Comparison of ENCODE assay signal across 11 cellular contexts in genomic region chr6:90297866-90298381, GRCh38. TPM values are rescaled to one million over a fixed set of nuclear protein-coding genes. Genes with fewer than 3 reads are reported as not detected.
A peak's percentile ranks its signal among the peaks of the same experiment; 100 is the strongest.
DNase-seq lines count a peak whose midpoint lies in the region; ATAC-seq and TF ChIP-seq lines count a peak whose summit lies in the region.
"Had no signal": no experiment of that assay in that cellular context is flagged by ENCODE, and none has a peak within 500 bp of the region (broad histone marks: within the 10 kb centered on the region; RNA-seq: fewer than 3 reads in every experiment).

No MANE protein-coding gene starts in this region.

- CTCF ChIA-PET in activated CD8-positive, alpha-beta memory T cell treated with anti-CD3 and anti-CD28 coated beads, Interleukin-2, amount 10 ng/mL, durations not matched to agents 7 days and 5 days (lab: Charles Lee): interaction anchor here (0.9 to 9.2 kb wide), 9 partner anchors 20 to 181 kb away, joined by 3 to 46 read pairs (median 3); no protein-coding TSS in a partner anchor
- CTCF ChIA-PET in activated CD8-positive, alpha-beta T cell treated with anti-CD3 and anti-CD28 coated beads for 36 hours (lab: Charles Lee): interaction anchor here (1.1 to 4.3 kb wide), 5 partner anchors 11 to 179 kb away, joined by 3 to 32 read pairs (median 5); no protein-coding TSS in a partner anchor

- no peak for TF ChIP-seq CTCF in activated CD8-positive, alpha-beta T cell treated with anti-CD3 and anti-CD28 coated beads for 36 hours (IDR thresholded peaks at IDR 0.05)

- H3K27me3 Mint-ChIP-seq in activated CD8-positive, alpha-beta memory T cell treated with anti-CD3 and anti-CD28 coated beads, Interleukin-2, amount 10 ng/mL, durations not matched to agents 7 days and 5 days: peaks cover 60% of the 10 kb centered on the region
- peaks cover 7% of the 10 kb centered on the region for H3K27me3 Mint-ChIP-seq in activated CD8-positive, alpha-beta T cell treated with anti-CD3 and anti-CD28 coated beads for 36 hours
- H3K27me3 Mint-ChIP-seq in stimulated activated naive B cell treated with anti-CD40 and anti-IgM and Interleukin-4, amounts not matched to agents 10 μg/mL and 1 μg/mL and 100 μg/mL, for 72 hours: no peaks in the 10 kb centered on the region

- H3K27ac Mint-ChIP-seq in activated CD8-positive, alpha-beta memory T cell treated with anti-CD3 and anti-CD28 coated beads, Interleukin-2, amount 10 ng/mL, durations not matched to agents 7 days and 5 days: no peak overlapping the region
- H3K27ac Mint-ChIP-seq in activated CD8-positive, alpha-beta T cell treated with anti-CD3 and anti-CD28 coated beads for 36 hours: no peak overlapping the region
- H3K27ac Mint-ChIP-seq in stimulated activated naive B cell treated with anti-CD40 and anti-IgM and Interleukin-4, amounts not matched to agents 10 μg/mL and 1 μg/mL and 100 μg/mL, for 72 hours: peak overlapping the region; percentile 83

- peak overlapping the region; percentile 48 for H3K4me3 Mint-ChIP-seq in activated CD8-positive, alpha-beta memory T cell treated with anti-CD3 and anti-CD28 coated beads, Interleukin-2, amount 10 ng/mL, durations not matched to agents 7 days and 5 days
- H3K4me3 Mint-ChIP-seq in activated CD8-positive, alpha-beta T cell treated with anti-CD3 and anti-CD28 coated beads for 36 hours: peak overlapping the region; percentile 62
- no peak overlapping the region for H3K4me3 Mint-ChIP-seq in stimulated activated naive B cell treated with anti-CD40 and anti-IgM and Interleukin-4, amounts not matched to agents 10 μg/mL and 1 μg/mL and 100 μg/mL, for 72 hours

- H3K4me1 Mint-ChIP-seq in activated CD8-positive, alpha-beta memory T cell treated with anti-CD3 and anti-CD28 coated beads, Interleukin-2, amount 10 ng/mL, durations not matched to agents 7 days and 5 days: peaks cover 16% of the 10 kb centered on the region
- peaks cover 33% of the 10 kb centered on the region for H3K4me1 Mint-ChIP-seq in activated CD8-positive, alpha-beta T cell treated with anti-CD3 and anti-CD28 coated beads for 36 hours (ENCODE audit: low read depth)
- peaks cover 36 to 59% of the 10 kb centered on the region in 2 donors for H3K4me1 Mint-ChIP-seq in stimulated activated naive B cell treated with anti-CD40 and anti-IgM and Interleukin-4, amounts not matched to agents 10 μg/mL and 1 μg/mL and 100 μg/mL, for 72 hours

- DNase-seq in activated CD8-positive, alpha-beta memory T cell treated with anti-CD3 and anti-CD28 coated beads, Interleukin-2, amount 10 ng/mL, durations not matched to agents 7 days and 5 days: no peak
- DNase-seq in activated CD8-positive, alpha-beta memory T cell treated with anti-CD3 and anti-CD28 coated beads for 24 hours: no peak
- DNase-seq in activated CD8-positive, alpha-beta T cell treated with anti-CD3 and anti-CD28 coated beads for 36 hours: no peak
- DNase-seq in left kidney (ENCODE audit: low read depth, low spot score): peak; percentile 72
- no peak for DNase-seq in stimulated activated naive B cell treated with anti-CD40 and anti-IgM and Interleukin-4, amounts not matched to agents 10 μg/mL and 1 μg/mL and 100 μg/mL, for 72 hours
- no peak for DNase-seq in HCEC 1CT
- DNase-seq: ACHN, EL, mesenchymal stem cell had no signal

- ATAC-seq in activated CD8-positive, alpha-beta memory T cell treated with anti-CD3 and anti-CD28 coated beads, Interleukin-2, amount 10 ng/mL, durations not matched to agents 7 days and 5 days: no peak
- no peak for ATAC-seq in activated CD8-positive, alpha-beta T cell treated with anti-CD3 and anti-CD28 coated beads for 36 hours
- ATAC-seq in stimulated activated naive B cell treated with anti-CD40 and anti-IgM and Interleukin-4, amounts not matched to agents 10 μg/mL and 1 μg/mL and 100 μg/mL, for 72 hours (replicated peaks): no peak
- ATAC-seq in GM18519 (IDR thresholded peaks at IDR 0.05; ENCODE audit: low FRiP score, unreplicated experiment) (no peak), HG03521 (IDR thresholded peaks at IDR 0.05; ENCODE audit: unreplicated experiment) (no peak)

- H3K9me3 Mint-ChIP-seq in activated CD8-positive, alpha-beta memory T cell treated with anti-CD3 and anti-CD28 coated beads, Interleukin-2, amount 10 ng/mL, durations not matched to agents 7 days and 5 days (ENCODE audit: low read depth): no peaks in the 10 kb centered on the region
- H3K9me3 Mint-ChIP-seq in activated CD8-positive, alpha-beta T cell treated with anti-CD3 and anti-CD28 coated beads for 36 hours: peaks cover 4% of the 10 kb centered on the region
- H3K9me3 Mint-ChIP-seq in stimulated activated naive B cell treated with anti-CD40 and anti-IgM and Interleukin-4, amounts not matched to agents 10 μg/mL and 1 μg/mL and 100 μg/mL, for 72 hours: no peaks in the 10 kb centered on the region

- POLR2A ChIA-PET in activated CD8-positive, alpha-beta T cell treated with anti-CD3 and anti-CD28 coated beads for 36 hours (lab: Charles Lee): interaction anchor here (0.5 to 8.8 kb wide), 9 partner anchors 9 to 200 kb away, joined by 3 to 61 read pairs (median 4); no protein-coding TSS in a partner anchor

- peaks cover 2% of the 10 kb centered on the region for H3K36me3 Mint-ChIP-seq in activated CD8-positive, alpha-beta memory T cell treated with anti-CD3 and anti-CD28 coated beads, Interleukin-2, amount 10 ng/mL, durations not matched to agents 7 days and 5 days
- H3K36me3 Mint-ChIP-seq in activated CD8-positive, alpha-beta T cell treated with anti-CD3 and anti-CD28 coated beads for 36 hours (ENCODE audit: low read depth): peaks cover 28% of the 10 kb centered on the region
- peaks cover 2 to 11% of the 10 kb centered on the region in 2 donors for H3K36me3 Mint-ChIP-seq in stimulated activated naive B cell treated with anti-CD40 and anti-IgM and Interleukin-4, amounts not matched to agents 10 μg/mL and 1 μg/mL and 100 μg/mL, for 72 hours

- intact Hi-C loops in activated CD8-positive, alpha-beta T cell treated with anti-CD3 and anti-CD28 coated beads for 36 hours (cut with micrococcal nuclease): loop anchor here (2.0 kb wide), 1 partner anchor 101 kb away; no protein-coding TSS in a partner anchor

RNA-seq across cellular contexts. Expression of gene BACH2, which starts 1.3 kb away (rescaled TPM):
- total RNA-seq in activated CD8-positive, alpha-beta memory T cell treated with anti-CD3 and anti-CD28 coated beads, Interleukin-2, amount 10 ng/mL, durations not matched to agents 7 days and 5 days: 10 to 100 TPM; 21.5 to 22.6 TPM
- 10 to 100 TPM; 60.7 to 66.9 TPM for total RNA-seq in activated CD8-positive, alpha-beta T cell treated with anti-CD3 and anti-CD28 coated beads for 36 hours

Comparison
In these comparisons a context has a peak if more than half of its experiments do, and no peak if none do; other contexts are left out.
1. H3K4me3 Mint-ChIP-seq: peak in activated CD8-positive, alpha-beta memory T cell treated with anti-CD3 and anti-CD28 coated beads, Interleukin-2, amount 10 ng/mL, durations not matched to agents 7 days and 5 days (single experiment) and activated CD8-positive, alpha-beta T cell treated with anti-CD3 and anti-CD28 coated beads for 36 hours (single experiment); none in stimulated activated naive B cell treated with anti-CD40 and anti-IgM and Interleukin-4, amounts not matched to agents 10 μg/mL and 1 μg/mL and 100 μg/mL, for 72 hours (0 of 2).